Comparison of ENCODE assay signal across 10 cellular contexts in the genomic region with DNA sequence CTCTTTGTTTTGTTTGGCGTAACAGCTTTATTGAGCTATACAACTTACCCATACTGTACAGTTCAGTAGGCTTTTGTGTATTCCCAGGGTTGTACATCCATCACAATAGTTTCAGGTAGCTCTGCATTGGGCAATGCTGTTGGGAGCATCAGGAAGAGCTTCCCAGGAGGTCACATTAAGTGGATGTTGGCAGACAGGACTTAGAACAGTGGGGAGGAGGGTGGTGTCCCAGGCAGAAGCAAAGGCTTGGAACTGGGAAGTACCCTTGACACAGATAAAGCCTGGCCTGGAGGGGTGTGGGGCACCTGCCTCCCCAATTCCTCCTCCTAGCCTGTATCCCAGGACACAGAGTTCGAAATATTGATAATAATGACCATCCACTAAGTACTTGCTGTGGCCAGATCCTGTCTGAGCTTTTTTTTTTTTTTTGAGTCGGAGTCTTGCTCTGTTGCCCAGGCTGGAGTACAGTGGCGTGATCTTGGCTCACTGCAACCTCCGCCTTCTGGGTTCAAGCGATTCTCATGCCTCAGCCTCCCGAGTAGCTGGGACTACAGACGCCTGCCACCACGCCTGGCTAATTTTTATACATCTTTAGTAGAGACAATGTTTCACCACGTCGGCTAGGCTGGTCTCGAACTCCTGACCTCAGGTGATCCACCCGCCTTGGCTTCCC. TPM values are rescaled to one million over a fixed set of nuclear protein-coding genes. Genes with fewer than 3 reads are reported as not detected.
DNase-seq lines count a peak whose midpoint lies in the region; ATAC-seq and TF ChIP-seq lines count a peak whose summit lies in the region.
"Not testable (repeated sequence)": the region's sequence is repeated elsewhere in the genome, so short reads cannot be mapped to it uniquely, and the experiment has no call there.
"Had no signal": no experiment of that assay in that cellular context is flagged by ENCODE, and none has a peak within 500 bp of the region (broad histone marks: within the 10 kb centered on the region; RNA-seq: fewer than 3 reads in every experiment).

No MANE protein-coding gene starts in this region.

- H3K27me3 Mint-ChIP-seq in activated CD4-positive, alpha-beta T cell treated with anti-CD3 and anti-CD28 coated beads for 36 hours; central memory CD8-positive, alpha-beta T cell; immature natural killer cell (ENCODE audit: low read depth in 3 of 3); stimulated activated memory B cell treated with anti-CD40 and anti-IgM and Interleukin-4, amounts not matched to agents 10 μg/mL and 1 μg/mL and 100 μg/mL, for 72 hours: not testable (repeated sequence)

- DNase-seq in GM06990 (ENCODE audit: extremely low read depth, insufficient read length); activated CD4-positive, alpha-beta T cell treated with anti-CD3 and anti-CD28 coated beads for 36 hours; central memory CD8-positive, alpha-beta T cell (ENCODE audit: low spot score in 2 of 2); immature natural killer cell: not testable (repeated sequence)
- DNase-seq in NCI-H2171 treated with DMSO at 0.1 percent for 48 hours (lab: John Stamatoyannopoulos, UW): peak; percentile 51

- peak overlapping the region; percentile 60 for H3K27ac Mint-ChIP-seq in activated CD4-positive, alpha-beta T cell treated with anti-CD3 and anti-CD28 coated beads for 36 hours
- not testable (repeated sequence) for H3K27ac Mint-ChIP-seq in central memory CD8-positive, alpha-beta T cell (ENCODE audit: low read depth)
- H3K27ac Mint-ChIP-seq in immature natural killer cell: peak overlapping the region; percentile 14 to 65 (median 46)
- H3K27ac Mint-ChIP-seq in stimulated activated memory B cell treated with anti-CD40 and anti-IgM and Interleukin-4, amounts not matched to agents 10 μg/mL and 1 μg/mL and 100 μg/mL, for 72 hours: peak overlapping the region; percentile 85

- POLR2A ChIA-PET in activated CD4-positive, alpha-beta T cell treated with anti-CD3 and anti-CD28 coated beads for 36 hours (lab: Charles Lee): interaction anchor here (0.6 to 1.5 kb wide), 4 partner anchors 33 to 129 kb away, joined by 4 to 6 read pairs (median 5); a partner anchor contains a TSS

- peaks cover 19% of the 10 kb centered on the region for H3K4me1 Mint-ChIP-seq in activated CD4-positive, alpha-beta T cell treated with anti-CD3 and anti-CD28 coated beads for 36 hours
- peaks cover 23% of the 10 kb centered on the region for H3K4me1 Mint-ChIP-seq in central memory CD8-positive, alpha-beta T cell
- H3K4me1 Mint-ChIP-seq in immature natural killer cell: peaks cover 19 to 23% of the 10 kb centered on the region in 2 donors
- H3K4me1 Mint-ChIP-seq in stimulated activated memory B cell treated with anti-CD40 and anti-IgM and Interleukin-4, amounts not matched to agents 10 μg/mL and 1 μg/mL and 100 μg/mL, for 72 hours: peaks cover 28% of the 10 kb centered on the region

- intact Hi-C loops in activated CD4-positive, alpha-beta T cell treated with anti-CD3 and anti-CD28 coated beads for 36 hours (cut with DNase I, micrococcal nuclease): loop anchor here (2.0 kb wide), 2 partner anchors 33 to 609 kb away; a partner anchor contains a TSS

- H3K9me3 Mint-ChIP-seq in activated CD4-positive, alpha-beta T cell treated with anti-CD3 and anti-CD28 coated beads for 36 hours (ENCODE audit: low read depth); central memory CD8-positive, alpha-beta T cell; immature natural killer cell; stimulated activated memory B cell treated with anti-CD40 and anti-IgM and Interleukin-4, amounts not matched to agents 10 μg/mL and 1 μg/mL and 100 μg/mL, for 72 hours: not testable (repeated sequence)

- H3K36me3 Mint-ChIP-seq in activated CD4-positive, alpha-beta T cell treated with anti-CD3 and anti-CD28 coated beads for 36 hours (ENCODE audit: low read depth): peaks cover 14% of the 10 kb centered on the region
- H3K36me3 Mint-ChIP-seq in central memory CD8-positive, alpha-beta T cell (ENCODE audit: insufficient read depth): peaks cover 12% of the 10 kb centered on the region
- not testable (repeated sequence) for H3K36me3 Mint-ChIP-seq in immature natural killer cell
- H3K36me3 Mint-ChIP-seq in stimulated activated memory B cell treated with anti-CD40 and anti-IgM and Interleukin-4, amounts not matched to agents 10 μg/mL and 1 μg/mL and 100 μg/mL, for 72 hours: peaks cover 22% of the 10 kb centered on the region

- not testable (repeated sequence) for TF ChIP-seq CTCF in GM06990 (IDR thresholded peaks at IDR 0.05; ENCODE audit: insufficient read depth, low read length, poor library complexity, severe bottlenecking)

- not testable (repeated sequence) for ATAC-seq in activated CD4-positive, alpha-beta T cell treated with anti-CD3 and anti-CD28 coated beads for 36 hours; central memory CD8-positive, alpha-beta T cell (replicated peaks; ENCODE audit: extremely low read depth, poor library complexity, severe bottlenecking); stimulated activated memory B cell treated with anti-CD40 and anti-IgM and Interleukin-4, amounts not matched to agents 10 μg/mL and 1 μg/mL and 100 μg/mL, for 72 hours

- H3K4me3 Mint-ChIP-seq in activated CD4-positive, alpha-beta T cell treated with anti-CD3 and anti-CD28 coated beads for 36 hours: peak overlapping the region; percentile 74
- H3K4me3 Mint-ChIP-seq in central memory CD8-positive, alpha-beta T cell: peak overlapping the region; percentile 79
- H3K4me3 Mint-ChIP-seq in immature natural killer cell: peak overlapping the region; percentile 82 to 89 (median 86)
- H3K4me3 Mint-ChIP-seq in stimulated activated memory B cell treated with anti-CD40 and anti-IgM and Interleukin-4, amounts not matched to agents 10 μg/mL and 1 μg/mL and 100 μg/mL, for 72 hours: peak overlapping the region; percentile 81

- H3K36me3 ChIP-seq in GM06990 (ENCODE audit: control insufficient read depth, insufficient read depth, low read length): peaks cover 10% of the 10 kb centered on the region

- not testable (repeated sequence) for H3K27me3 ChIP-seq in GM06990 (replicated peaks; ENCODE audit: control insufficient read depth, insufficient read depth, low read length)

- H3K4me3 ChIP-seq in GM06990 (replicated peaks; ENCODE audit: low read depth, low read length): peak overlapping the region; percentile 80

- CTCF ChIA-PET in activated CD4-positive, alpha-beta T cell treated with anti-CD3 and anti-CD28 coated beads for 36 hours (lab: Charles Lee): interaction anchor here (1.3 to 1.6 kb wide), 3 partner anchors 8 to 44 kb away, joined by 3 to 4 read pairs (median 4); no protein-coding TSS in a partner anchor

RNA-seq across cellular contexts. Expression of a gene that starts 1.3 kb away (rescaled TPM):
- total RNA-seq in activated CD4-positive, alpha-beta T cell treated with anti-CD3 and anti-CD28 coated beads for 36 hours: 10 to 100 TPM; 64.4 to 68.5 TPM
- 100 to 1,000 TPM; 115 to 194 (median 182) TPM for polyA plus RNA-seq in immature natural killer cell

RNA-seq across cellular contexts. Expression of a gene that starts 12.1 kb away (rescaled TPM):
- not detected for total RNA-seq in activated CD4-positive, alpha-beta T cell treated with anti-CD3 and anti-CD28 coated beads for 36 hours
- under 1 TPM in 2 of 3 donors, not detected in 1; 0.44 to 0.66 TPM for polyA plus RNA-seq in immature natural killer cell
- total RNA-seq: HT1080, left ventricle myocardium inferior, pulmonary artery endothelial cell, testis had no signal

RNA-seq across cellular contexts. Expression of a gene that starts 30.0 kb away (rescaled TPM):
- total RNA-seq in activated CD4-positive, alpha-beta T cell treated with anti-CD3 and anti-CD28 coated beads for 36 hours: 100 to 1,000 TPM in 1 of 2 experiments, 10 to 100 TPM in 1; 79.5 to 110 TPM
- polyA plus RNA-seq in immature natural killer cell: 10 to 100 TPM in 1 of 3 donors, 1 to 10 TPM in 2; 4.4 to 36.4 (median 9.1) TPM

RNA-seq across cellular contexts. Expression of a gene that starts 33.8 kb away (rescaled TPM):
- 10 to 100 TPM; 47.7 to 48.5 TPM for total RNA-seq in activated CD4-positive, alpha-beta T cell treated with anti-CD3 and anti-CD28 coated beads for 36 hours
- polyA plus RNA-seq in immature natural killer cell: 10 to 100 TPM; 31.4 to 60.9 (median 56.6) TPM

RNA-seq across cellular contexts. Expression of a gene that starts 41.8 kb away (rescaled TPM):
- total RNA-seq in activated CD4-positive, alpha-beta T cell treated with anti-CD3 and anti-CD28 coated beads for 36 hours: under 1 TPM; 0.50 to 0.72 TPM
- under 1 TPM in 2 of 3 donors, not detected in 1; 0.32 to 0.47 TPM for polyA plus RNA-seq in immature natural killer cell
